Comparison of ENCODE assay signal across 9 cellular contexts in genomic region chr11:74634537-74634936, GRCh38. TPM values are rescaled to one million over a fixed set of nuclear protein-coding genes. Genes with fewer than 3 reads are reported as not detected.
DNase-seq lines count a peak whose midpoint lies in the region; ATAC-seq and TF ChIP-seq lines count a peak whose summit lies in the region.
"Had no signal": no experiment of that assay in that cellular context is flagged by ENCODE, and none has a peak within 500 bp of the region (broad histone marks: within the 10 kb centered on the region; RNA-seq: fewer than 3 reads in every experiment).

No MANE protein-coding gene starts in this region.

- CTCF ChIA-PET in activated naive CD4-positive, alpha-beta T cell treated with anti-CD3 and anti-CD28 coated beads for 36 hours (lab: Charles Lee), result interaction anchor here (0.7 to 1.9 kb wide), 2 partner anchors 62 to 64 kb away, joined by 3 to 4 read pairs; no protein-coding TSS in a partner anchor

- no peaks in the 10 kb centered on the region for H3K9me3 ChIP-seq in OCI-LY1 (ENCODE audit: low read length)
- no peaks in the 10 kb centered on the region for H3K9me3 ChIP-seq in prostate gland

- ATAC-seq in GM19395 (IDR thresholded peaks at IDR 0.05; ENCODE audit: unreplicated experiment), result no peak
- no peak for ATAC-seq in stimulated activated memory B cell treated with anti-CD40 and anti-IgM and Interleukin-4, amounts not matched to agents 10 μg/mL and 1 μg/mL and 100 μg/mL, for 72 hours

- H3K27ac ChIP-seq in OCI-LY1 (ENCODE audit: low read depth, low read length, poor library complexity, severe bottlenecking) (no peak overlapping the region), prostate gland (no peak overlapping the region)

- intact Hi-C loops in prostate gland (cut with DNase I), result loop anchor here (5.0 kb wide), 1 partner anchor 93 kb away; no protein-coding TSS in a partner anchor
- intact Hi-C loops in activated naive CD4-positive, alpha-beta T cell treated with anti-CD3 and anti-CD28 coated beads for 36 hours (cut with micrococcal nuclease), result no loop called here

- no peak for DNase-seq in GM12864 (ENCODE audit: low read depth)
- DNase-seq in fibroblast of mammary gland (ENCODE audit: low read depth), result peak; percentile 70
- no peak for DNase-seq in prostate gland (ENCODE audit: low spot score)
- DNase-seq in activated naive CD4-positive, alpha-beta T cell treated with anti-CD3 and anti-CD28 coated beads for 36 hours, result no peak
- DNase-seq in NCI-H1436 treated with DMSO at 0.1 percent for 48 hours (lab: John Stamatoyannopoulos, UW), result no peak
- DNase-seq: GOT3 had no signal

- H3F3A ChIP-seq in OCI-LY1 (ENCODE audit: insufficient read depth, low read length), result no peaks in the 10 kb centered on the region

- peaks cover 87% of the 10 kb centered on the region for H3K36me3 ChIP-seq in OCI-LY1 (ENCODE audit: insufficient read depth, low read length)
- H3K36me3 ChIP-seq in prostate gland, result no peaks in the 10 kb centered on the region

- H3K4me1 Mint-ChIP-seq in activated naive CD4-positive, alpha-beta T cell treated with anti-CD3 and anti-CD28 coated beads for 36 hours (ENCODE audit: low read depth), result peaks cover 16% of the 10 kb centered on the region
- H3K4me1 Mint-ChIP-seq in stimulated activated memory B cell treated with anti-CD40 and anti-IgM and Interleukin-4, amounts not matched to agents 10 μg/mL and 1 μg/mL and 100 μg/mL, for 72 hours, result peaks cover 19% of the 10 kb centered on the region

- H4K20me1 ChIP-seq in OCI-LY1 (ENCODE audit: insufficient read depth, low read length), result no peaks in the 10 kb centered on the region

- H3K9me3 Mint-ChIP-seq in activated naive CD4-positive, alpha-beta T cell treated with anti-CD3 and anti-CD28 coated beads for 36 hours, result no peaks in the 10 kb centered on the region
- no peaks in the 10 kb centered on the region for H3K9me3 Mint-ChIP-seq in stimulated activated memory B cell treated with anti-CD40 and anti-IgM and Interleukin-4, amounts not matched to agents 10 μg/mL and 1 μg/mL and 100 μg/mL, for 72 hours

- H3K9me2 ChIP-seq in OCI-LY1 (ENCODE audit: low read depth, low read length), result no peaks in the 10 kb centered on the region

- H3K4me3 ChIP-seq in GM12864 (ENCODE audit: low read depth, low read length) (no peak overlapping the region), OCI-LY1 (ENCODE audit: low read depth, low read length, poor library complexity, severe bottlenecking) (no peak overlapping the region), fibroblast of mammary gland (ENCODE audit: control insufficient read depth, low read depth, low read length) (no peak overlapping the region), prostate gland (no peak overlapping the region)

- no peak overlapping the region for H3K27ac Mint-ChIP-seq in activated naive CD4-positive, alpha-beta T cell treated with anti-CD3 and anti-CD28 coated beads for 36 hours
- H3K27ac Mint-ChIP-seq in stimulated activated memory B cell treated with anti-CD40 and anti-IgM and Interleukin-4, amounts not matched to agents 10 μg/mL and 1 μg/mL and 100 μg/mL, for 72 hours, result no peak overlapping the region

- H3K27me3 Mint-ChIP-seq in activated naive CD4-positive, alpha-beta T cell treated with anti-CD3 and anti-CD28 coated beads for 36 hours (ENCODE audit: low read depth), result no peaks in the 10 kb centered on the region
- no peaks in the 10 kb centered on the region for H3K27me3 Mint-ChIP-seq in stimulated activated memory B cell treated with anti-CD40 and anti-IgM and Interleukin-4, amounts not matched to agents 10 μg/mL and 1 μg/mL and 100 μg/mL, for 72 hours

- H3K4me1 ChIP-seq in OCI-LY1 (ENCODE audit: insufficient read depth, low read length, severe bottlenecking) (no peaks in the 10 kb centered on the region), prostate gland (replicated peaks) (no peaks in the 10 kb centered on the region)

- peaks cover 57% of the 10 kb centered on the region for H3K36me3 Mint-ChIP-seq in activated naive CD4-positive, alpha-beta T cell treated with anti-CD3 and anti-CD28 coated beads for 36 hours (ENCODE audit: low read depth)
- H3K36me3 Mint-ChIP-seq in stimulated activated memory B cell treated with anti-CD40 and anti-IgM and Interleukin-4, amounts not matched to agents 10 μg/mL and 1 μg/mL and 100 μg/mL, for 72 hours, result peaks cover 89% of the 10 kb centered on the region

- no peak overlapping the region for H2AFZ ChIP-seq in OCI-LY1 (ENCODE audit: low read length)

- H3K4me2 ChIP-seq in OCI-LY1 (ENCODE audit: low read length), result no peak overlapping the region

- 36% methylated on average over 4 of the region's 4 CpGs for WGBS in prostate gland

- H3K9ac ChIP-seq in OCI-LY1 (ENCODE audit: low read length), result no peak overlapping the region

- no peak overlapping the region for H3K4me3 Mint-ChIP-seq in activated naive CD4-positive, alpha-beta T cell treated with anti-CD3 and anti-CD28 coated beads for 36 hours
- no peak overlapping the region for H3K4me3 Mint-ChIP-seq in stimulated activated memory B cell treated with anti-CD40 and anti-IgM and Interleukin-4, amounts not matched to agents 10 μg/mL and 1 μg/mL and 100 μg/mL, for 72 hours

- TF ChIP-seq POLR2A in prostate gland (IDR thresholded peaks at IDR 0.05), result no peak

- no peaks in the 10 kb centered on the region for H3K27me3 ChIP-seq in OCI-LY1 (ENCODE audit: insufficient read depth, low read length)
- no peaks in the 10 kb centered on the region for H3K27me3 ChIP-seq in prostate gland (replicated peaks; ENCODE audit: insufficient read depth)

- H3K79me2 ChIP-seq in OCI-LY1 (ENCODE audit: insufficient read depth, low read length), result no peaks in the 10 kb centered on the region

- TF ChIP-seq CTCF in GM12864 (IDR thresholded peaks at IDR 0.05; ENCODE audit: low read depth, low read length, missing control alignments), result peak; percentile 12
- peak; percentile 44; the same call in 1 of the 2 replicates for TF ChIP-seq CTCF in OCI-LY1 (IDR thresholded peaks at IDR 0.05; ENCODE audit: low read length)
- peak; percentile 43 for TF ChIP-seq CTCF in fibroblast of mammary gland (conservative IDR thresholded peaks at IDR 0.05; ENCODE audit: control insufficient read depth, insufficient read depth, low read depth, low read length)
- TF ChIP-seq CTCF in prostate gland (IDR thresholded peaks at IDR 0.05), result peak in 3 of 4 experiments; percentile 45 to 59 (median 54)

RNA-seq across cellular contexts. Expression of gene POLD3, which starts 42.2 kb away (rescaled TPM):
- 10 to 100 TPM in 1 of 2 donors, 1 to 10 TPM in 1; 9.0 to 11.8 TPM for total RNA-seq in prostate gland
- 10 to 100 TPM; 84.8 to 91.9 TPM for total RNA-seq in activated naive CD4-positive, alpha-beta T cell treated with anti-CD3 and anti-CD28 coated beads for 36 hours

Comparison
In these comparisons a context has a peak if more than half of its experiments do, and no peak if none do; other contexts are left out.
1. RNA of gene POLD3, which starts 42.2 kb away (total RNA-seq): 84.8 to 91.9 TPM in activated naive CD4-positive, alpha-beta T cell treated with anti-CD3 and anti-CD28 coated beads for 36 hours; 9.0 to 11.8 TPM in prostate gland; every median in the first group is over 4 times any median in the second.
2. Peak in every context shown above with its lines, with median percentiles within 50 percentile points of each other: CTCF ChIP-seq.